Comparison of ENCODE assay signal across 8 cellular contexts in the genomic region with DNA sequence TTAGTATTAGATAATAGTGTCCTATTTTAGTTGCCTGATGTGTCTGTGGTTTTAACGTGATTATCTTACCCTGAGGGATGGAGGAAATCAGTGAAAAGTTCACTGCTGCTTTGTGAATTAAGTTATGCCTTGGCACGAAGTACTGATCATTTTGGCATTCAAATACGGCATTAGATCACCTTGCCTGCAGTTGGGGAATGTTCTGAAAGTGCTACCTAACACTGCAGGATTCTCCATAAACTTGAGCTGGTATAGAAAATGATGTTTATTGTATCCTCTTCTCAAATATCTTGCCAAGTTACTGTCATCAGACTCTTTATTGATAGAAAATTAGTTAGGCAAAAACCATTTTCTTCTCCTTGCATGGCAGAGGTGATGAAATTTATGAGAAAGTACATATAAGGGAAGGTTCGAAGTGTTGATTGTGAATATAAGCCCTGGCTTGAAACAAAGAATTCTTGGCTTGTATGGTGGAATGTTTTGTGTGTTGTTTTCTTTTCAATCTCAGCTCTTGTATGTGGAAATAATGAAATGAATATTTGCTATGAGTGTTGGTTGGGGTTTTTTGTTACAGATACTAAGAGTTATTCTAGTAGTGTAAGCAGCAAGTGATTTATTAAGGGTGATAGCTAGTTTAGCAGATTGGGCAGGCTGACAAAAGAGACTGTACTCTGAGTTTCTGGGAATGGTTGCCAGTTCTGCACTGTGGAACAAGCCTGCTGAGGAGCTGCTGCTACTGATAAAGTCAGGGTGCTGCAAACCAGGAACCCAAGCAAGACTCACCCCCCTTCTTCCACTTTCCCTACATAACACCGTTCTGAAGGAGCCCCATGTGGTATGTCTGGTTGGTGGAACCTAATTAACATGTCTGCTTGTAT. TPM values are rescaled to one million over a fixed set of nuclear protein-coding genes. Genes with fewer than 3 reads are reported as not detected.
DNase-seq lines count a peak whose midpoint lies in the region; ATAC-seq, FAIRE-seq and TF ChIP-seq lines count a peak whose summit lies in the region.

No MANE protein-coding gene starts in this region.

- FAIRE-seq in GM12891 (lab: Jason Lieb, UNC): peak; percentile 79

- no peak for TF ChIP-seq POLR2A in GM12891 (IDR thresholded peaks at IDR 0.05; ENCODE audit: low read depth, low read length)

- ATAC-seq in GM19455 (IDR thresholded peaks at IDR 0.05; ENCODE audit: unreplicated experiment): no peak

- no peak for DNase-seq in GM12891 (ENCODE audit: insufficient read length, low spot score)
- peak; percentile 58 for DNase-seq in NCI-H446 treated with DMSO at 0.1 percent for 48 hours (lab: John Stamatoyannopoulos, UW)
- DNase-seq in fibroblast of peridontal ligament (ENCODE audit: extremely low read depth): peak; percentile 73
- DNase-seq in renal cortical epithelial cell (ENCODE audit: low read depth): peak; percentile 59
- no peak for DNase-seq in NCI-H526 (lab: John Stamatoyannopoulos, UW)
- no peak for DNase-seq in activated CD4-positive, alpha-beta T cell treated with anti-CD3 and anti-CD28 coated beads for 1 hour
- no peak for DNase-seq in stimulated activated CD4-positive, alpha-beta T cell treated with anti-CD3 and anti-CD28 coated beads, Interleukin-2, amount 100 ng/mL, for 24 hours

TF ChIP-seq in GM12891, 5 proteins besides CTCF, POLR2A, EP300 and RAD21:
- TF ChIP-seq POU2F2 (IDR thresholded peaks at IDR 0.05; ENCODE audit: low read depth, low read length) (no peak), SPI1 (IDR thresholded peaks at IDR 0.05; ENCODE audit: low read depth, low read length) (0 out of 2 replicates have a peak, but pooled peaks have one; percentile 7)
TF ChIP-seq in GM12891: peak in this region for 1.

RNA-seq across cellular contexts. Expression of a gene that starts 35.3 kb away (rescaled TPM):
- polyA plus RNA-seq in GM12891 (2012; ENCODE audit: low read depth, missing spikeins): 39.8 TPM
- total RNA-seq in renal cortical epithelial cell: 31.3 and 45.0 TPM in 2 replicates

Comparison
In these comparisons a context has a peak if more than half of its experiments do, and no peak if none do; other contexts are left out.
1. DNase-seq: peak in NCI-H446 treated with DMSO at 0.1 percent for 48 hours (single experiment), fibroblast of peridontal ligament (single experiment) and renal cortical epithelial cell (single experiment); none in GM12891 (single experiment), NCI-H526 (0 of 2), activated CD4-positive, alpha-beta T cell treated with anti-CD3 and anti-CD28 coated beads for 1 hour (single experiment) and stimulated activated CD4-positive, alpha-beta T cell treated with anti-CD3 and anti-CD28 coated beads, Interleukin-2, amount 100 ng/mL, for 24 hours (0 of 2).